In genomic region chr4:165584916-165585315, GRCh38 we compare ENCODE assay signal across 7 cellular contexts.
"Had no signal": no experiment of that assay in that cellular context is flagged by ENCODE, and none has a peak within 500 bp of the region (broad histone marks: within the 10 kb centered on the region; RNA-seq: fewer than 3 reads in every experiment).

No MANE protein-coding gene starts in this region.

- H3K4me2 ChIP-seq: GM23338 had no signal

- H3K4me3 ChIP-seq: GM23338 had no signal

- H2AFZ ChIP-seq: GM23338 had no signal

- DNase-seq: H9, HCEC 1CT, KG1 had no signal

- ATAC-seq: GM23338 had no signal

- H3K27ac ChIP-seq: HL-60 had no signal

- FAIRE-seq: H1, H54 had no signal
